ENCODE assay signal across 14 cellular contexts in the genomic region with DNA sequence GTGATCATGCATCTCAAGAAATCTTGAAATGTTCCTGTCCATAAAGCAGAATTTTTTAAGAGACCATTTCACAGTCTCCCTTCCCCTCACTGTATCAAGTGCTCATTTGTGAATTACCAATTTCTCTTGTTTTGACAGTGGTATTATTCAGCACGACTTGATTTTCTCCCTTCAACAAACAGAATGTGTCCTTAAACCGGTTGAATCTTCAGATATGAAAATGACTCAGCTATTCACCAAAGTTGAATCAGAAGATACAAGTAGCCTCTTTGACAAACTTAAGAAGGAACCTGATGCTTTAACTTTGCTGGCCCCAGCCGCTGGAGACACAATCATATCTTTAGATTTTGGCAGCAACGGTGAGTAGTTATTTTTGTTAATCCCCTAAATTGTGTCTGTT. TPM values are rescaled to one million over a fixed set of nuclear protein-coding genes. Genes with fewer than 3 reads are reported as not detected.
DNase-seq lines count a peak whose midpoint lies in the region; ATAC-seq and TF ChIP-seq lines count a peak whose summit lies in the region.
"Had no signal": no experiment of that assay in that cellular context is flagged by ENCODE, and none has a peak within 500 bp of the region (broad histone marks: within the 10 kb centered on the region; RNA-seq: fewer than 3 reads in every experiment).

No MANE protein-coding gene starts in this region.

- H3K27ac Mint-ChIP-seq in T-helper 17 cell (peak overlapping the region; percentile 32), chondrocyte (ENCODE audit: unreplicated experiment) (peak overlapping the region; percentile 67)

- H3K27me3 Mint-ChIP-seq in T-helper 17 cell: no peaks in the 10 kb centered on the region
- no peaks in the 10 kb centered on the region for H3K27me3 Mint-ChIP-seq in chondrocyte (ENCODE audit: low read depth)

- H3K4me3 Mint-ChIP-seq in T-helper 17 cell: no peak overlapping the region
- H3K4me3 Mint-ChIP-seq in chondrocyte (ENCODE audit: unreplicated experiment): no peak overlapping the region
- H3K4me3 Mint-ChIP-seq: CD14-positive monocyte, H9 had no signal

- no peaks in the 10 kb centered on the region for H3K9me3 Mint-ChIP-seq in chondrocyte (ENCODE audit: low read depth)
- H3K9me3 Mint-ChIP-seq: H9 had no signal

- peak; percentile 36 for DNase-seq in DMS79 treated with DMSO at 0.1 percent for 48 hours (lab: John Stamatoyannopoulos, UW)
- no peak for DNase-seq in DMS79 (lab: John Stamatoyannopoulos, UW)
- DNase-seq in COLO829 (ENCODE audit: low spot score): peak; percentile 72
- no peak for DNase-seq in T-helper 17 cell
- DNase-seq in chondrocyte (ENCODE audit: low spot score): no peak
- no peak for DNase-seq in stimulated activated CD4-positive, alpha-beta T cell treated with anti-CD3 and anti-CD28 coated beads, Interleukin-4, amount 100 ng/mL, for 4 hours
- DNase-seq in cortex of kidney (lab: John Stamatoyannopoulos, UW): no peak
- DNase-seq: activated naive CD4-positive, alpha-beta T cell treated with Interleukin-2 at 50 U/mL for 16 hours; H9; NCI-H748 treated with DMSO at 0.1 percent for 48 hours; stimulated activated CD4-positive, alpha-beta T cell treated with anti-CD3 and anti-CD28 coated beads, Interleukin-4, amount 100 ng/mL, for 1 hour had no signal

- ATAC-seq in T-helper 17 cell (no peak), HG02870 (IDR thresholded peaks at IDR 0.05; ENCODE audit: unreplicated experiment) (no peak)

- TF ChIP-seq CTCF in chondrocyte (IDR thresholded peaks at IDR 0.05): no peak

- H3K4me1 Mint-ChIP-seq in T-helper 17 cell: peaks cover 2% of the 10 kb centered on the region
- H3K4me1 Mint-ChIP-seq in chondrocyte (ENCODE audit: low read depth): peaks cover 30% of the 10 kb centered on the region
- H3K4me1 Mint-ChIP-seq: H9 had no signal

- peaks cover 7% of the 10 kb centered on the region for H3K36me3 Mint-ChIP-seq in T-helper 17 cell (ENCODE audit: low read depth)
- H3K36me3 Mint-ChIP-seq in chondrocyte (ENCODE audit: low read depth): peaks cover 53% of the 10 kb centered on the region

- no peaks in the 10 kb centered on the region for H3K9me3 ChIP-seq in T-helper 17 cell (ENCODE audit: control insufficient read depth, low read length, poor library complexity, severe bottlenecking)
- H3K9me3 ChIP-seq: esophagus muscularis mucosa had no signal

RNA-seq across cellular contexts. Expression of gene SNAPC1, which starts 25.5 kb away (rescaled TPM):
- 1 to 10 TPM; 3.3 to 4.3 TPM for total RNA-seq in T-helper 17 cell
- 7.9 to 9.9 TPM (median 8.6 TPM) in 3 replicates for total RNA-seq in chondrocyte

RNA-seq across cellular contexts. Expression of gene HIF1A, which starts 41.4 kb away (rescaled TPM):
- 100 to 1,000 TPM; 175 to 204 TPM for total RNA-seq in T-helper 17 cell
- 466 to 676 TPM (median 660 TPM) in 3 replicates for total RNA-seq in chondrocyte

Comparison
In these comparisons a context has a peak if more than half of its experiments do, and no peak if none do; other contexts are left out.
1. DNase-seq: peak in DMS79 treated with DMSO at 0.1 percent for 48 hours (single experiment) and COLO829 (single experiment); none in DMS79 (single experiment), T-helper 17 cell (0 of 3), chondrocyte (single experiment), stimulated activated CD4-positive, alpha-beta T cell treated with anti-CD3 and anti-CD28 coated beads, Interleukin-4, amount 100 ng/mL, for 4 hours (0 of 2) and cortex of kidney (single experiment).